ENCODE assay signal across 20 cellular contexts in genomic region chr10:27500886-27501285, GRCh38.
"Had no signal": no experiment of that assay in that cellular context is flagged by ENCODE, and none has a peak within 500 bp of the region (broad histone marks: within the 10 kb centered on the region; RNA-seq: fewer than 3 reads in every experiment).

No MANE protein-coding gene starts in this region.

- H3K9me3 ChIP-seq: gastrocnemius medialis, heart right ventricle, ovary, right atrium auricular region, sigmoid colon, thyroid gland, upper lobe of left lung, uterus had no signal

- H3K4me3 ChIP-seq: gastrocnemius medialis, heart right ventricle, neural progenitor cell, ovary, right atrium auricular region, sigmoid colon, thyroid gland, upper lobe of left lung, uterus had no signal

- H3K27ac ChIP-seq: gastrocnemius medialis, heart right ventricle, neural progenitor cell, ovary, right atrium auricular region, sigmoid colon, thyroid gland, upper lobe of left lung, uterus had no signal

- DNase-seq: effector memory CD4-positive, alpha-beta T cell; gastrocnemius medialis; heart right ventricle; hypothalamus; midbrain; nucleus accumbens; ovary; sigmoid colon; small intestine; stimulated activated CD4-positive, alpha-beta T cell treated with anti-CD3 and anti-CD28 coated beads, Interleukin-2, amount 100 ng/mL, for 48 hours; stimulated activated naive CD4-positive, alpha-beta T cell treated with Interleukin-2 at 50 U/mL for 16 hours; thyroid gland; upper lobe of left lung; uterus had no signal

- ATAC-seq: gastrocnemius medialis; heart right ventricle; left lobe of liver; natural killer cell treated with Interleukin-12 subunit alpha and Interleukin-12 subunit beta and Interleukin-15 and Interleukin-18, amount 100 ng/mL, for 72 hours had no signal

- H3K4me1 ChIP-seq: uterus had no signal

- H3K9ac ChIP-seq: neural progenitor cell had no signal

- H2AFZ ChIP-seq: neural progenitor cell had no signal

- H3K27me3 ChIP-seq: gastrocnemius medialis, heart right ventricle, neural progenitor cell, ovary, right atrium auricular region, sigmoid colon, thyroid gland, upper lobe of left lung, uterus had no signal

- FAIRE-seq: endometrium, islet of Langerhans, small intestine had no signal

- H3K4me2 ChIP-seq: neural progenitor cell had no signal

- H3K36me3 ChIP-seq: gastrocnemius medialis, heart right ventricle, neural progenitor cell, ovary, right atrium auricular region, sigmoid colon, thyroid gland, upper lobe of left lung, uterus had no signal
